Comparison of ENCODE assay signal across 8 cellular contexts in the genomic region with DNA sequence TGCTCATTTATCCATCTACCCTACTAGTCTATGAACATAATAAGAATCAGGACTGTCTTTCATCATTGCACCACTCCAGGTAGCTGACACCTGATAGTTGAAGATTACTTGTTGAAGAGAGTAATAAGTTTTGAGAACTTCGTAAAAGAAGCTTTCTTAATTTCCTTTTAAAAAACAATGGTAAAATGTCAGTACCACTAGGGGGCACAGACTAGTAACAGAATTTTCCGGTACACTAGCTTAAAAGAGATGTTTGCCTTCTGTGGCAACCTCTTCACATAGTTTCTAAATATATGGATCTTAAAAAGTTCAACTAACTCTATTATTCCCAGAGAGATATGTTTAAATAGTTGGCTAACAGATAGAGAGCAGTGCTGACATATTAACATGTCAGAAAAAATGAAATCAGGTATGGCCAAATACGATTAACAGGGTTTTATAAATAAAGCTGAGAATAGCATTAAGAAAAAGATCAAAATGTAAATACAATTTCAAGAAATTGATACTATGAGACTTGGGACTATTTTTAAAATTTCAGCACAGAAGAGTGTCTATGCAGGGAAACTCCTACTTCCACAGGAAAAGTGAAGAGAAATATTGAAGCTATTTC.
A peak's percentile ranks its signal among the peaks of the same experiment; 100 is the strongest.
DNase-seq lines count a peak whose midpoint lies in the region; ATAC-seq and TF ChIP-seq lines count a peak whose summit lies in the region.

No MANE protein-coding gene starts in this region.

- peaks cover 33% of the 10 kb centered on the region for H3K27me3 Mint-ChIP-seq in nephron progenitor cell (ENCODE audit: low read depth, poor library complexity)

- DNase-seq in SIG-M5 treated with dmso at 0.1 percent for 504 hours (lab: John Stamatoyannopoulos, UW; ENCODE audit: unreplicated experiment) (peak; percentile 53), SIG-M5 (lab: John Stamatoyannopoulos, UW) (no peak), NB4 (ENCODE audit: low read depth) (peak; percentile 70), coronary artery (ENCODE audit: low spot score) (no peak), nephron progenitor cell (no peak), NK-92 (lab: John Stamatoyannopoulos, UW; ENCODE audit: unreplicated experiment) (no peak)
- no peak for DNase-seq in activated effector memory CD4-positive, alpha-beta T cell treated with Interleukin-2 at 50 U/mL for 16 hours

- no peak for ATAC-seq in HG02973 (IDR thresholded peaks at IDR 0.05; ENCODE audit: unreplicated experiment)

- TF ChIP-seq CTCF in NB4 (IDR thresholded peaks at IDR 0.05; ENCODE audit: low read depth, low read length) (peak; percentile 56), coronary artery (IDR thresholded peaks at IDR 0.05) (peak; percentile 39), nephron progenitor cell (IDR thresholded peaks at IDR 0.05) (peak; percentile 56)

- H3K4me3 ChIP-seq in NB4 (ENCODE audit: low read depth, low read length) (no peak overlapping the region), coronary artery (no peak overlapping the region)

- H3K4me3 Mint-ChIP-seq in nephron progenitor cell: no peak overlapping the region

- H3K9me3 Mint-ChIP-seq in nephron progenitor cell: peaks cover 3% of the 10 kb centered on the region

- peaks cover 17% of the 10 kb centered on the region for H3K4me1 Mint-ChIP-seq in nephron progenitor cell

- no peaks in the 10 kb centered on the region for H3K36me3 Mint-ChIP-seq in nephron progenitor cell (ENCODE audit: low read depth)

- TF ChIP-seq POLR2A in NB4 (IDR thresholded peaks at IDR 0.05; ENCODE audit: extremely low read depth, insufficient read length): no peak

- H3K27ac Mint-ChIP-seq in nephron progenitor cell: no peak overlapping the region

- H3K27ac ChIP-seq in coronary artery: no peak overlapping the region

Comparison
In these comparisons a context has a peak if more than half of its experiments do, and no peak if none do; other contexts are left out.
1. DNase-seq: peak in SIG-M5 treated with dmso at 0.1 percent for 504 hours (single experiment) and NB4 (single experiment); none in SIG-M5 (single experiment), coronary artery (single experiment), nephron progenitor cell (single experiment), activated effector memory CD4-positive, alpha-beta T cell treated with Interleukin-2 at 50 U/mL for 16 hours (single experiment) and NK-92 (single experiment).
2. Peak in every context shown above with its lines, with median percentiles within 50 percentile points of each other: CTCF ChIP-seq.